1 cellular context compared by ENCODE assay signal in genomic region chr17:83131268-83132011, GRCh38.
TF ChIP-seq lines count a peak whose summit lies in the region.

No MANE protein-coding gene starts in this region.

TF ChIP-seq in K562, 482 proteins besides CTCF, POLR2A, EP300 and RAD21 (continues in another document):
- peak; percentile 60; the same call in 1 of the 2 replicates for TF ChIP-seq TFAP4 (CRISPR knock-in tag; IDR thresholded peaks at IDR 0.05; ENCODE audit: borderline replicate concordance)
- TF ChIP-seq ZNF778 (CRISPR knock-in tag; IDR thresholded peaks at IDR 0.05), result no peak
- TF ChIP-seq MNT (conservative IDR thresholded peaks at IDR 0.05), result peak in 1 of 2 experiments; percentile 38; a peak in 1 of 4 replicates
- TF ChIP-seq, protein P1, sequence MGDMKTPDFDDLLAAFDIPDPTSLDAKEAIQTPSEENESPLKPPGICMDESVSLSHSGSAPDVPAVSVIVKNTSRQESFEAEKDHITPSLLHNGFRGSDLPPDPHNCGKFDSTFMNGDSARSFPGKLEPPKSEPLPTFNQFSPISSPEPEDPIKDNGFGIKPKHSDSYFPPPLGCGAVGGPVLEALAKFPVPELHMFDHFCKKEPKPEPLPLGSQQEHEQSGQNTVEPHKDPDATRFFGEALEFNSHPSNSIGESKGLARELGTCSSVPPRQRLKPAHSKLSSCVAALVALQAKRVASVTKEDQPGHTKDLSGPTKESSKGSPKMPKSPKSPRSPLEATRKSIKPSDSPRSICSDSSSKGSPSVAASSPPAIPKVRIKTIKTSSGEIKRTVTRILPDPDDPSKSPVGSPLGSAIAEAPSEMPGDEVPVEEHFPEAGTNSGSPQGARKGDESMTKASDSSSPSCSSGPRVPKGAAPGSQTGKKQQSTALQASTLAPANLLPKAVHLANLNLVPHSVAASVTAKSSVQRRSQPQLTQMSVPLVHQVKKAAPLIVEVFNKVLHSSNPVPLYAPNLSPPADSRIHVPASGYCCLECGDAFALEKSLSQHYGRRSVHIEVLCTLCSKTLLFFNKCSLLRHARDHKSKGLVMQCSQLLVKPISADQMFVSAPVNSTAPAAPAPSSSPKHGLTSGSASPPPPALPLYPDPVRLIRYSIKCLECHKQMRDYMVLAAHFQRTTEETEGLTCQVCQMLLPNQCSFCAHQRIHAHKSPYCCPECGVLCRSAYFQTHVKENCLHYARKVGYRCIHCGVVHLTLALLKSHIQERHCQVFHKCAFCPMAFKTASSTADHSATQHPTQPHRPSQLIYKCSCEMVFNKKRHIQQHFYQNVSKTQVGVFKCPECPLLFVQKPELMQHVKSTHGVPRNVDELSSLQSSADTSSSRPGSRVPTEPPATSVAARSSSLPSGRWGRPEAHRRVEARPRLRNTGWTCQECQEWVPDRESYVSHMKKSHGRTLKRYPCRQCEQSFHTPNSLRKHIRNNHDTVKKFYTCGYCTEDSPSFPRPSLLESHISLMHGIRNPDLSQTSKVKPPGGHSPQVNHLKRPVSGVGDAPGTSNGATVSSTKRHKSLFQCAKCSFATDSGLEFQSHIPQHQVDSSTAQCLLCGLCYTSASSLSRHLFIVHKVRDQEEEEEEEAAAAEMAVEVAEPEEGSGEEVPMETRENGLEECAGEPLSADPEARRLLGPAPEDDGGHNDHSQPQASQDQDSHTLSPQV (IDR thresholded peaks at IDR 0.05), result 0 out of 2 replicates have a peak, but pooled peaks have one; percentile 39
- TF ChIP-seq MGA (IDR thresholded peaks at IDR 0.05), result peak; percentile 55
- no peak for TF ChIP-seq PURB (CRISPR knock-in tag; IDR thresholded peaks at IDR 0.05; ENCODE audit: low read depth)
- TF ChIP-seq EGR1 (conservative IDR thresholded peaks at IDR 0.05), result 0 out of 2 replicates have a peak, but pooled peaks have one; percentile 15
- TF ChIP-seq CREM (IDR thresholded peaks at IDR 0.05; ENCODE audit: low read depth), result peak; percentile 33; the same call in 1 of the 2 replicates
- TF ChIP-seq LCOR (CRISPR knock-in tag; IDR thresholded peaks at IDR 0.05), result peak; percentile 91
- peak; percentile 63 for TF ChIP-seq NFIC (IDR thresholded peaks at IDR 0.05)
- TF ChIP-seq SMARCE1 (IDR thresholded peaks at IDR 0.05), result peak; percentile 19; the same call in 1 of the 2 replicates
- TF ChIP-seq NFYB (IDR thresholded peaks at IDR 0.05; ENCODE audit: extremely low read depth, insufficient read length), result peak; percentile 53
- TF ChIP-seq ARNT (IDR thresholded peaks at IDR 0.05), result 0 out of 4 replicates have a peak, but pooled peaks of 1 of the 2 experiments have one; percentile 20
- TF ChIP-seq, protein P2, sequence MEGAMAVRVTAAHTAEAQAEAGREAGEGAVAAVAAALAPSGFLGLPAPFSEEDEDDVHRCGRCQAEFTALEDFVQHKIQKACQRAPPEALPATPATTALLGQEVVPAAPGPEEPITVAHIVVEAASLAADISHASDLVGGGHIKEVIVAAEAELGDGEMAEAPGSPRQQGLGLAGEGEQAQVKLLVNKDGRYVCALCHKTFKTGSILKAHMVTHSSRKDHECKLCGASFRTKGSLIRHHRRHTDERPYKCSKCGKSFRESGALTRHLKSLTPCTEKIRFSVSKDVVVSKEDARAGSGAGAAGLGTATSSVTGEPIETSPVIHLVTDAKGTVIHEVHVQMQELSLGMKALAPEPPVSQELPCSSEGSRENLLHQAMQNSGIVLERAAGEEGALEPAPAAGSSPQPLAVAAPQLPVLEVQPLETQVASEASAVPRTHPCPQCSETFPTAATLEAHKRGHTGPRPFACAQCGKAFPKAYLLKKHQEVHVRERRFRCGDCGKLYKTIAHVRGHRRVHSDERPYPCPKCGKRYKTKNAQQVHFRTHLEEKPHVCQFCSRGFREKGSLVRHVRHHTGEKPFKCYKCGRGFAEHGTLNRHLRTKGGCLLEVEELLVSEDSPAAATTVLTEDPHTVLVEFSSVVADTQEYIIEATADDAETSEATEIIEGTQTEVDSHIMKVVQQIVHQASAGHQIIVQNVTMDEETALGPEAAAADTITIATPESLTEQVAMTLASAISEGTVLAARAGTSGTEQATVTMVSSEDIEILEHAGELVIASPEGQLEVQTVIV (CRISPR knock-in tag; IDR thresholded peaks at IDR 0.05; ENCODE audit: borderline replicate concordance), result no peak
- peak; percentile 79 for TF ChIP-seq GATA2 (CRISPR knock-in tag; IDR thresholded peaks at IDR 0.05)
- peak; percentile 61 to 72; a peak in 3 of 4 replicates for TF ChIP-seq KDM1A (IDR thresholded peaks at IDR 0.05)
- no peak for TF ChIP-seq STAT5B (CRISPR knock-in tag; IDR thresholded peaks at IDR 0.05)
- 0 out of 2 replicates have a peak, but pooled peaks have one; percentile 21 for TF ChIP-seq NR2C1 (IDR thresholded peaks at IDR 0.05)
- TF ChIP-seq NR2C1 (tag; IDR thresholded peaks at IDR 0.05), result no peak
- TF ChIP-seq DACH1 (IDR thresholded peaks at IDR 0.05; ENCODE audit: partially characterized antibody), result no peak
- TF ChIP-seq FOXJ3 (CRISPR knock-in tag; IDR thresholded peaks at IDR 0.05), result no peak
- TF ChIP-seq, protein P3, sequence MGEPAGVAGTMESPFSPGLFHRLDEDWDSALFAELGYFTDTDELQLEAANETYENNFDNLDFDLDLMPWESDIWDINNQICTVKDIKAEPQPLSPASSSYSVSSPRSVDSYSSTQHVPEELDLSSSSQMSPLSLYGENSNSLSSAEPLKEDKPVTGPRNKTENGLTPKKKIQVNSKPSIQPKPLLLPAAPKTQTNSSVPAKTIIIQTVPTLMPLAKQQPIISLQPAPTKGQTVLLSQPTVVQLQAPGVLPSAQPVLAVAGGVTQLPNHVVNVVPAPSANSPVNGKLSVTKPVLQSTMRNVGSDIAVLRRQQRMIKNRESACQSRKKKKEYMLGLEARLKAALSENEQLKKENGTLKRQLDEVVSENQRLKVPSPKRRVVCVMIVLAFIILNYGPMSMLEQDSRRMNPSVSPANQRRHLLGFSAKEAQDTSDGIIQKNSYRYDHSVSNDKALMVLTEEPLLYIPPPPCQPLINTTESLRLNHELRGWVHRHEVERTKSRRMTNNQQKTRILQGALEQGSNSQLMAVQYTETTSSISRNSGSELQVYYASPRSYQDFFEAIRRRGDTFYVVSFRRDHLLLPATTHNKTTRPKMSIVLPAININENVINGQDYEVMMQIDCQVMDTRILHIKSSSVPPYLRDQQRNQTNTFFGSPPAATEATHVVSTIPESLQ (CRISPR knock-in tag; IDR thresholded peaks at IDR 0.05), result no peak
- 0 out of 2 replicates have a peak, but pooled peaks have one; percentile 26 for TF ChIP-seq ZKSCAN1 (IDR thresholded peaks at IDR 0.05; ENCODE audit: low read depth, low read length)
- peak; percentile 82 for TF ChIP-seq TCF3 (CRISPR knock-in tag; IDR thresholded peaks at IDR 0.05)
- TF ChIP-seq DPF2 (IDR thresholded peaks at IDR 0.05), result 0 out of 2 replicates have a peak, but pooled peaks have one; percentile 50
- TF ChIP-seq SIN3B (IDR thresholded peaks at IDR 0.05; ENCODE audit: low read depth), result no peak
- peak; percentile 49 for TF ChIP-seq MTA2 (IDR thresholded peaks at IDR 0.05; ENCODE audit: low read depth)
- peak; percentile 61; the same call in 1 of the 2 replicates for TF ChIP-seq ZNF75A (CRISPR knock-in tag; IDR thresholded peaks at IDR 0.05)
- peak; percentile 82 for TF ChIP-seq NCOR1 (IDR thresholded peaks at IDR 0.05)
- TF ChIP-seq ID3 (CRISPR knock-in tag; IDR thresholded peaks at IDR 0.05), result no peak
- no peak for TF ChIP-seq ID3 (tag; IDR thresholded peaks at IDR 0.05)
- peak; percentile 19; the same call in 1 of the 2 replicates for TF ChIP-seq JUND (IDR thresholded peaks at IDR 0.05; ENCODE audit: borderline replicate concordance, low read depth, low read length)
- TF ChIP-seq JUND (tag; IDR thresholded peaks at IDR 0.05; ENCODE audit: borderline replicate concordance, low read depth, low read length), result peak; percentile 38; the same call in 1 of the 3 replicates
- peak; percentile 80 for TF ChIP-seq MAX (CRISPR knock-in tag; IDR thresholded peaks at IDR 0.05)
- peak; percentile 39; the same call in 1 of the 2 replicates for TF ChIP-seq SOX6 (IDR thresholded peaks at IDR 0.05)
- 0 out of 2 replicates have a peak, but pooled peaks have one; percentile 25 for TF ChIP-seq MBD2 (IDR thresholded peaks at IDR 0.05; ENCODE audit: borderline replicate concordance, low read depth)
